11 cellular contexts compared by ENCODE assay signal in the genomic region with DNA sequence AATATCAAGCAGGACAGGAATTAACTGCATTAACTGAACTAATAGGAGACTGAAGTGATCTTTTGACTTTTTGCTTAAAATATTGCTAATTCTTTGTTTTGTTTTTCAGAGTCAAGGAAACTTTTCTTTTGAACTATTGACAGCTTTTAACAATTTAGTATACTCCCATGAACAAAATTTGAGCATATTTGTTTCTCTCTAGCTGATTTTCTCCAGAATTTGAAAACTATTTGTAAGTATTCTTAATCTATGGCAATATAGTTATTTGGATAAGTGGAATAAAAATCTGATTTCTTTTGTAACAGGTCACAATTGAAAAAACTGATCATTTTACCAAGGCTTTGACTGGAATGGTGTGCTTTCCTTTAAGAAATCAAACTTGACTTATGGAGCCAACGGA.
"Had no signal": no experiment of that assay in that cellular context is flagged by ENCODE, and none has a peak within 500 bp of the region (broad histone marks: within the 10 kb centered on the region; RNA-seq: fewer than 3 reads in every experiment).

No MANE protein-coding gene starts in this region.

- H3K27ac Mint-ChIP-seq: GM23338, H9, HFFc6 had no signal

- ATAC-seq: GM23338, HCT116 had no signal

- H3K9me3 Mint-ChIP-seq: HFFc6 had no signal

- H3K4me1 ChIP-seq: HAP-1 had no signal

- H3K4me3 ChIP-seq: GM23248, GM23338, HAP-1 had no signal

- H3K36me3 ChIP-seq: HAP-1 had no signal

- FAIRE-seq: H1, H54 had no signal

- H3K9me3 ChIP-seq: HAP-1 had no signal

- DNase-seq: GM23248, GOT3, H7, H9, HCEC 1CT, HFFc6 had no signal

- H3K4me3 Mint-ChIP-seq: GM23338, H9, HFFc6 had no signal

- H3K27ac ChIP-seq: GM23248 had no signal

- H3K4me2 ChIP-seq: GM23338 had no signal
